ENCODE assay signal across 27 cellular contexts in genomic region chr10:77070317-77070716, GRCh38.
"Had no signal": no experiment of that assay in that cellular context is flagged by ENCODE, and none has a peak within 500 bp of the region (broad histone marks: within the 10 kb centered on the region; RNA-seq: fewer than 3 reads in every experiment).

No MANE protein-coding gene starts in this region.

- H3K27ac ChIP-seq: dorsolateral prefrontal cortex, epithelial cell of prostate, foreskin keratinocyte, pancreas, spleen, thoracic aorta, upper lobe of left lung had no signal

- ATAC-seq: esophagus mucosa; foreskin keratinocyte; left colon; natural killer cell; pancreas; stimulated activated memory B cell treated with anti-CD40 and anti-IgM and Interleukin-4, amounts not matched to agents 10 μg/mL and 1 μg/mL and 100 μg/mL, for 72 hours; stimulated activated naive CD8-positive, alpha-beta T cell treated with anti-CD3 and anti-CD28 coated beads, Interleukin-15, Interleukin-2, amounts not matched to agents 100 U/mL and 50 U/mL, for 24 hours had no signal

- H3K4me3 ChIP-seq: dorsolateral prefrontal cortex, pancreas, sigmoid colon, skin epidermis, spleen, thoracic aorta, tibial nerve, upper lobe of left lung had no signal

- H3K36me3 ChIP-seq: pancreas, tibial nerve, upper lobe of left lung had no signal

- DNase-seq: central memory CD4-positive, alpha-beta T cell; dorsolateral prefrontal cortex; effector CD8-positive, alpha-beta T cell; endodermal cell; foreskin keratinocyte; glutamatergic neuron; hypothalamus; immature natural killer cell; islet precursor cell; kidney glomerular epithelial cell; left colon; natural killer cell; occipital lobe; pancreas; retina; spleen; stimulated activated CD4-positive, alpha-beta T cell treated with anti-CD3 and anti-CD28 coated beads, Interleukin-4, amount 100 ng/mL, for 4 hours; stimulated activated naive CD8-positive, alpha-beta T cell treated with anti-CD3 and anti-CD28 coated beads, Interleukin-15, Interleukin-2, amounts not matched to agents 100 U/mL and 50 U/mL, for 24 hours; substantia nigra; upper lobe of left lung had no signal

- H3K27me3 ChIP-seq: dorsolateral prefrontal cortex, pancreas, sigmoid colon, spleen, tibial nerve, upper lobe of left lung had no signal

- H3K4me1 ChIP-seq: foreskin keratinocyte, pancreas had no signal

- H3K9me3 ChIP-seq: pancreas, sigmoid colon, spleen, thoracic aorta, tibial nerve, upper lobe of left lung had no signal
